ENCODE assay signal across 7 cellular contexts in the genomic region with DNA sequence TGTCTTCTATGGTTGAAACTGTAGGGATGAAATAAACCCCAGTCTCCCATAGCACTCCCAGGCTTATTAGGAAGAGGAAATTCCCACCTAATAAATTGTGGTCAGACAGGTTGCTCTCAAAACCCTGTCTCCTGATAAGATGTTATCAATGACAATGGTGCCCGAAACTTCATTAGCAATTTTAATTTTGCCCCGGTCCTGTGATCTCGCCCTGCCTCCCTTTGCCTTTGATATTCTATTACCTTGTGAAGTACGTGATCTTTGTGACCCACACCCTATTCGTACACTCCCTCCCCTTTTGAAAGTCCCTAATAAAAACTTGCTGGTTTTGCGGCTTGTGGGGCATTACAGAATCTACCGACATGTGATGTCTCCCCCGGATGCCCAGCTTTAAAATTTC. TPM values are rescaled to one million over a fixed set of nuclear protein-coding genes. Genes with fewer than 3 reads are reported as not detected.
"Had no signal": no experiment of that assay in that cellular context is flagged by ENCODE, and none has a peak within 500 bp of the region (broad histone marks: within the 10 kb centered on the region; RNA-seq: fewer than 3 reads in every experiment).

No MANE protein-coding gene starts in this region.

RNA-seq across cellular contexts. Expression of gene TSSK4, which starts 3.0 kb away (rescaled TPM):
- total RNA-seq: esophagus squamous epithelium, mesenteric fat pad, myocyte, occipital lobe, psoas muscle had no signal
- polyA plus RNA-seq: right cardiac atrium, spleen had no signal
